8 cellular contexts compared by ENCODE assay signal in the genomic region with DNA sequence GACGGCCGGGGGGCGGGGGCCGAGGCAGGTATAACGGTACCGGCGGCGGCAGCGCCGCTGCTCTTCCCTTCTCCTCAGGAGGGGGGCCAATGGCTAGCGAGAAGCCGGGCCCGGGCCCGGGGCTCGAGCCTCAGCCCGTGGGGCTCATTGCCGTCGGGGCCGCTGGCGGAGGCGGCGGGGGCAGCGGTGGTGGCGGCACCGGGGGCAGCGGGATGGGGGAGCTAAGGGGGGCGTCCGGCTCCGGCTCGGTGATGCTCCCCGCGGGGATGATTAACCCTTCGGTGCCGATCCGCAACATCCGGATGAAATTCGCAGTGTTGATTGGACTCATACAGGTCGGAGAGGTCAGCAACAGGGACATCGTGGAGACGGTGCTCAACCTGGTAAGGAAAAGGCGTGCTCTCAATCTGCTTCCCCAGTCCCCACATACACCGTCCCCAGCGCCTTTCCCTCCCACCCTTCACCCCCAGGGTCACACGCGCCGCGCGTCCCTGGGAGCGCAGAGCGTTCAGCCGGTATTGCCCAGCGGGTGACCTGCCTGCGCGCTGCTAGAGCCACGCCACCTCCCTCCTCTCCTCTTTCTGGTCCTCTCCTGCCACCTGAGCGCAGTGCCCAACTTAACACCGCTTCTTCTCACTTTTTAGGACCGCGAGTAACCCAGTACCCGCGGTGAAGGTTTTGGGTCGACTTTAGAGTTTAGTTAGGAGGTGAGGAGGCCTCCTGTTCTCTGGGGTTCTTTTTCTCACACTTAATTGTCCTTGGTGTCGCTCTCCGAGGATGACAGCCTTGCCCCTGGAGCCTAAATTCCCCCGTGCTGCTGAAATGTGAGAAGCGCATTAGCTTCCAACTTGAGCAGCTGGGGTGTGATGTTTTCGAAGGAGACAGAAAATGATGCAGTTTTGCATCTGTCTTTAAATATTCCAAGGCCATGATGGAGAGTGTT. TPM values are rescaled to one million over a fixed set of nuclear protein-coding genes. Genes with fewer than 3 reads are reported as not detected.
DNase-seq lines count a peak whose midpoint lies in the region; ATAC-seq and TF ChIP-seq lines count a peak whose summit lies in the region.

No MANE protein-coding gene starts in this region.

- peak overlapping the region; percentile 94 for H3K4me3 ChIP-seq in left ventricle myocardium inferior

- no peak for TF ChIP-seq CTCF in left ventricle myocardium inferior (IDR thresholded peaks at IDR 0.05; ENCODE audit: borderline replicate concordance)

- intact Hi-C loops in left ventricle myocardium inferior (cut with micrococcal nuclease) (no loop called here), posterior vena cava (cut with DNase I) (no loop called here)

- H3K27me3 Mint-ChIP-seq in activated naive CD8-positive, alpha-beta T cell, result peaks cover 25% of the 10 kb centered on the region

- H3K27ac Mint-ChIP-seq in activated naive CD8-positive, alpha-beta T cell, result no peak overlapping the region

- no peaks in the 10 kb centered on the region for H3K9me3 Mint-ChIP-seq in activated naive CD8-positive, alpha-beta T cell (ENCODE audit: low read depth)

- H3K4me1 Mint-ChIP-seq in activated naive CD8-positive, alpha-beta T cell (ENCODE audit: low read depth), result peaks cover 32% of the 10 kb centered on the region

- peaks cover 2% of the 10 kb centered on the region for H3K36me3 Mint-ChIP-seq in activated naive CD8-positive, alpha-beta T cell

- DNase-seq in EH (ENCODE audit: low read depth) (peak; percentile 3), NCI-H1930 (lab: John Stamatoyannopoulos, UW) (peak; percentile 45 to 50), left ventricle myocardium inferior (peak; percentile 24), posterior vena cava (ENCODE audit: low spot score) (peak; percentile 77), foreskin melanocyte (no peak), cerebellar nuclear complex (lab: John Stamatoyannopoulos, UW) (no peak)

- peak; percentile 25 for ATAC-seq in GM21737 (IDR thresholded peaks at IDR 0.05; ENCODE audit: unreplicated experiment)

- H3K9me3 ChIP-seq in left ventricle myocardium inferior (replicated peaks), result no peaks in the 10 kb centered on the region

- peak overlapping the region; percentile 87 for H3K4me3 Mint-ChIP-seq in activated naive CD8-positive, alpha-beta T cell

- H3K4me1 ChIP-seq in left ventricle myocardium inferior, result peaks cover 50% of the 10 kb centered on the region

- no peaks in the 10 kb centered on the region for H3K27me3 ChIP-seq in left ventricle myocardium inferior (ENCODE audit: low read depth)

- H3K36me3 ChIP-seq in left ventricle myocardium inferior, result no peaks in the 10 kb centered on the region

- peak overlapping the region; percentile 84 for H3K27ac ChIP-seq in left ventricle myocardium inferior (replicated peaks)

RNA-seq across cellular contexts. Expression of a gene that starts 0.9 kb away (rescaled TPM):
- total RNA-seq in left ventricle myocardium inferior, result 21.0 TPM
- 10 to 100 TPM; 10.5 to 12.7 TPM for total RNA-seq in posterior vena cava

Comparison
In these comparisons a context has a peak if more than half of its experiments do, and no peak if none do; other contexts are left out.
1. DNase-seq: peak in EH (single experiment), NCI-H1930 (2 of 2), left ventricle myocardium inferior (single experiment) and posterior vena cava (single experiment); none in foreskin melanocyte (single experiment) and cerebellar nuclear complex (0 of 2).